Comparison of ENCODE assay signal across 15 cellular contexts in the genomic region with DNA sequence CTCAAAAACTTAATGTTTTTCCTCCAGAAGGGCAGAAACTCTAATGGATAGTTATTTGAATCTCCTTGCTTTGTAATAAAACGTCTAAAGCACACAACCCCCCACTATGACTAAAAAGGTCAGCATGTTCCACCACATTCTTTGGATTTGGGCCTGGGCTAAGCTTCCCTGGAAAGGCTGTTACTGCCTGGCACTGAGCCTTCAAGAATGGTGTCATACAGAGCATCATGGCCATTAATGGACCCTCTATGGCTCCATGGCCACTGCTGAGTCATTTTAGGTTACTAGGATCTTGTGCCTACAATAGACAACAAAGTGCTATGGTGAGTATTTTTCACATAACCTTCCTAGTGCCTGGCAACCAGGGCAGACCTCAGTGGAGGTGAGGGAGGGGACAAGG.
A peak's percentile ranks its signal among the peaks of the same experiment; 100 is the strongest.
DNase-seq lines count a peak whose midpoint lies in the region; ATAC-seq and TF ChIP-seq lines count a peak whose summit lies in the region.
"Had no signal": no experiment of that assay in that cellular context is flagged by ENCODE, and none has a peak within 500 bp of the region (broad histone marks: within the 10 kb centered on the region; RNA-seq: fewer than 3 reads in every experiment).

No MANE protein-coding gene starts in this region.

- no peak overlapping the region for H3K27ac ChIP-seq in WERI-Rb-1
- H3K27ac ChIP-seq: C4-2B had no signal

- no peak for TF ChIP-seq CTCF in fibroblast of mammary gland (conservative IDR thresholded peaks at IDR 0.05; ENCODE audit: control insufficient read depth, insufficient read depth, low read depth, low read length)
- no peak for TF ChIP-seq CTCF in omental fat pad (IDR thresholded peaks at IDR 0.05)
- TF ChIP-seq CTCF in WERI-Rb-1 (IDR thresholded peaks at IDR 0.05; ENCODE audit: low read depth, low read length), result no peak

- H3K9me3 ChIP-seq in WERI-Rb-1 (ENCODE audit: severe bottlenecking), result no peaks in the 10 kb centered on the region

- DNase-seq in ACHN (peak; percentile 16), NCI-H446 treated with DMSO at 0.1 percent for 48 hours (lab: John Stamatoyannopoulos, UW) (peak; percentile 61), fibroblast of mammary gland (ENCODE audit: low read depth) (peak; percentile 99), omental fat pad (ENCODE audit: low spot score) (no peak), inferior parietal cortex (ENCODE audit: extremely low spot score) (no peak), NCI-H2227 (lab: John Stamatoyannopoulos, UW; ENCODE audit: unreplicated experiment) (no peak), WERI-Rb-1 (no peak)
- DNase-seq: activated T-cell treated with anti-CD3 and anti-CD28 coated beads, Interleukin-2, amount 50 U/mL, for 72 hours; effector memory CD4-positive, alpha-beta T cell; KBM-7; naive B cell; NCI-H526 had no signal

- H3K27me3 ChIP-seq in WERI-Rb-1 (ENCODE audit: insufficient read depth, low read depth, severe bottlenecking), result no peaks in the 10 kb centered on the region

- in situ Hi-C loops in ACHN (cut with HindIII; ENCODE audit: low pct_ligation_motif_present, low pct_unique_long_range_greater_than_20kb, low sequenced_read_pairs), result no loop called here

- H3K4me3 ChIP-seq in fibroblast of mammary gland (ENCODE audit: control insufficient read depth, low read depth, low read length), result no peak overlapping the region
- no peak overlapping the region for H3K4me3 ChIP-seq in WERI-Rb-1 (ENCODE audit: low read depth, low read length)

- ATAC-seq in omental fat pad (ENCODE audit: low FRiP score) (peak; percentile 93), HG03457 (IDR thresholded peaks at IDR 0.05; ENCODE audit: unreplicated experiment) (no peak)
- ATAC-seq: activated T-cell treated with anti-CD3 and anti-CD28 coated beads, Interleukin-2, amount 50 U/mL, for 72 hours; HCT116 had no signal

- H3K36me3 ChIP-seq in WERI-Rb-1, result no peaks in the 10 kb centered on the region

Comparison
In these comparisons a context has a peak if more than half of its experiments do, and no peak if none do; other contexts are left out.
1. DNase-seq: peak in ACHN (single experiment), NCI-H446 treated with DMSO at 0.1 percent for 48 hours (single experiment) and fibroblast of mammary gland (single experiment); none in omental fat pad (single experiment), inferior parietal cortex (single experiment), NCI-H2227 (single experiment) and WERI-Rb-1 (single experiment).